30 cellular contexts compared by ENCODE assay signal in genomic region chr20:60236613-60237012, GRCh38.
"Had no signal": no experiment of that assay in that cellular context is flagged by ENCODE, and none has a peak within 500 bp of the region (broad histone marks: within the 10 kb centered on the region; RNA-seq: fewer than 3 reads in every experiment).

No MANE protein-coding gene starts in this region.

- ATAC-seq: esophagus mucosa; foreskin keratinocyte; gastroesophageal sphincter; heart left ventricle; left lobe of liver; naive thymus-derived CD4-positive, alpha-beta T cell; sciatic nerve; stimulated activated naive B cell treated with anti-CD40 and anti-IgM and Interleukin-4, amounts not matched to agents 10 μg/mL and 1 μg/mL and 100 μg/mL, for 72 hours; upper lobe of right lung had no signal

- H3K27ac Mint-ChIP-seq: dendritic cell treated with granulocyte-macrophage colony-stimulating factor and Interleukin-4, amounts not matched to agents 40 ng/mL and 50 ng/mL, for 4 days; endodermal cell; mesothelial cell of epicardium; naive thymus-derived CD4-positive, alpha-beta T cell; nephron; neural progenitor cell; progenitor cell of endocrine pancreas; stimulated activated naive B cell treated with anti-CD40 and anti-IgM and Interleukin-4, amounts not matched to agents 10 μg/mL and 1 μg/mL and 100 μg/mL, for 72 hours; stimulated activated naive CD8-positive, alpha-beta T cell treated with anti-CD3 and anti-CD28 coated beads, Interleukin-15, Interleukin-2, amounts not matched to agents 100 ng/mL and 50 ng/mL, for 24 hours had no signal

- H3K4me1 ChIP-seq: colonic mucosa, foreskin keratinocyte, gastroesophageal sphincter, heart left ventricle, neural progenitor cell, parathyroid adenoma, right atrium auricular region, suprapubic skin, transverse colon, upper lobe of right lung, uterus had no signal

- H3K27me3 ChIP-seq: colonic mucosa, right atrium auricular region, transverse colon, upper lobe of right lung, uterus had no signal

- H3K36me3 ChIP-seq: colonic mucosa, gastroesophageal sphincter, heart left ventricle, neural progenitor cell, right atrium auricular region, suprapubic skin, transverse colon, upper lobe of right lung, uterus had no signal

- H3K4me3 ChIP-seq: colonic mucosa, gastroesophageal sphincter, heart left ventricle, hepatocyte, lung, neural progenitor cell, right atrium auricular region, suprapubic skin, transverse colon, upper lobe of right lung, uterus had no signal

- H3K4me1 Mint-ChIP-seq: endodermal cell; mesothelial cell of epicardium; nephron; stimulated activated naive B cell treated with anti-CD40 and anti-IgM and Interleukin-4, amounts not matched to agents 10 μg/mL and 1 μg/mL and 100 μg/mL, for 72 hours had no signal

- H3K9me3 ChIP-seq: colonic mucosa, heart left ventricle, right atrium auricular region, suprapubic skin, transverse colon, upper lobe of right lung, uterus had no signal

- DNase-seq: colonic mucosa; effector CD8-positive, alpha-beta T cell; endodermal cell; foreskin keratinocyte; heart left ventricle; kidney; mesenchymal stem cell; naive thymus-derived CD4-positive, alpha-beta T cell; stimulated activated CD4-positive, alpha-beta T cell treated with anti-CD3 and anti-CD28 coated beads, Interleukin-2, amount 100 ng/mL, for 24 hours; stimulated activated CD4-positive, alpha-beta T cell treated with anti-CD3 and anti-CD28 coated beads, Interleukin-4, amount 100 ng/mL, for 4 hours; stimulated activated naive B cell treated with anti-CD40 and anti-IgM and Interleukin-4, amounts not matched to agents 10 μg/mL and 1 μg/mL and 100 μg/mL, for 72 hours; transverse colon; upper lobe of right lung; uterus had no signal

- H3K9me3 Mint-ChIP-seq: endodermal cell; mesothelial cell of epicardium; naive thymus-derived CD4-positive, alpha-beta T cell; nephron; neural progenitor cell; stimulated activated naive B cell treated with anti-CD40 and anti-IgM and Interleukin-4, amounts not matched to agents 10 μg/mL and 1 μg/mL and 100 μg/mL, for 72 hours; stimulated activated naive CD8-positive, alpha-beta T cell treated with anti-CD3 and anti-CD28 coated beads, Interleukin-15, Interleukin-2, amounts not matched to agents 100 ng/mL and 50 ng/mL, for 24 hours had no signal

- H3K79me2 ChIP-seq: hepatocyte, parathyroid adenoma had no signal

- H2AFZ ChIP-seq: hepatocyte, neural progenitor cell, parathyroid adenoma had no signal

- FAIRE-seq: kidney had no signal

- H3K4me3 Mint-ChIP-seq: dendritic cell treated with granulocyte-macrophage colony-stimulating factor and Interleukin-4, amounts not matched to agents 40 ng/mL and 50 ng/mL, for 4 days; endodermal cell; mesothelial cell of epicardium; naive thymus-derived CD4-positive, alpha-beta T cell; nephron; neural progenitor cell; stimulated activated naive B cell treated with anti-CD40 and anti-IgM and Interleukin-4, amounts not matched to agents 10 μg/mL and 1 μg/mL and 100 μg/mL, for 72 hours; stimulated activated naive CD8-positive, alpha-beta T cell treated with anti-CD3 and anti-CD28 coated beads, Interleukin-15, Interleukin-2, amounts not matched to agents 100 ng/mL and 50 ng/mL, for 24 hours had no signal

- H3K36me3 Mint-ChIP-seq: mesothelial cell of epicardium; naive thymus-derived CD4-positive, alpha-beta T cell; neural progenitor cell; stimulated activated naive B cell treated with anti-CD40 and anti-IgM and Interleukin-4, amounts not matched to agents 10 μg/mL and 1 μg/mL and 100 μg/mL, for 72 hours had no signal

- H3K27ac ChIP-seq: colonic mucosa, epithelial cell of prostate, foreskin keratinocyte, gastroesophageal sphincter, heart left ventricle, hepatocyte, neural progenitor cell, parathyroid adenoma, right atrium auricular region, suprapubic skin, transverse colon, upper lobe of right lung, uterus had no signal

- H3K9ac ChIP-seq: neural progenitor cell, parathyroid adenoma had no signal

- H3K4me2 ChIP-seq: hepatocyte, neural progenitor cell had no signal

- H3K27me3 Mint-ChIP-seq: dendritic cell treated with granulocyte-macrophage colony-stimulating factor and Interleukin-4, amounts not matched to agents 40 ng/mL and 50 ng/mL, for 4 days had no signal
